1 cellular context compared by ENCODE assay signal in genomic region chr22:50503475-50504145, GRCh38.
TF ChIP-seq lines count a peak whose summit lies in the region.

No MANE protein-coding gene starts in this region.

TF ChIP-seq in HepG2, 621 proteins besides CTCF, POLR2A, EP300 and RAD21:
- TF ChIP-seq ZNF576 (CRISPR knock-in tag; IDR thresholded peaks at IDR 0.05) (no peak), MAF1 (CRISPR knock-in tag; IDR thresholded peaks at IDR 0.05; ENCODE audit: borderline replicate concordance) (no peak), HNRNPUL1 (IDR thresholded peaks at IDR 0.05; ENCODE audit: low read depth, low read length) (no peak)
